Comparison of ENCODE assay signal across 20 cellular contexts in the genomic region with DNA sequence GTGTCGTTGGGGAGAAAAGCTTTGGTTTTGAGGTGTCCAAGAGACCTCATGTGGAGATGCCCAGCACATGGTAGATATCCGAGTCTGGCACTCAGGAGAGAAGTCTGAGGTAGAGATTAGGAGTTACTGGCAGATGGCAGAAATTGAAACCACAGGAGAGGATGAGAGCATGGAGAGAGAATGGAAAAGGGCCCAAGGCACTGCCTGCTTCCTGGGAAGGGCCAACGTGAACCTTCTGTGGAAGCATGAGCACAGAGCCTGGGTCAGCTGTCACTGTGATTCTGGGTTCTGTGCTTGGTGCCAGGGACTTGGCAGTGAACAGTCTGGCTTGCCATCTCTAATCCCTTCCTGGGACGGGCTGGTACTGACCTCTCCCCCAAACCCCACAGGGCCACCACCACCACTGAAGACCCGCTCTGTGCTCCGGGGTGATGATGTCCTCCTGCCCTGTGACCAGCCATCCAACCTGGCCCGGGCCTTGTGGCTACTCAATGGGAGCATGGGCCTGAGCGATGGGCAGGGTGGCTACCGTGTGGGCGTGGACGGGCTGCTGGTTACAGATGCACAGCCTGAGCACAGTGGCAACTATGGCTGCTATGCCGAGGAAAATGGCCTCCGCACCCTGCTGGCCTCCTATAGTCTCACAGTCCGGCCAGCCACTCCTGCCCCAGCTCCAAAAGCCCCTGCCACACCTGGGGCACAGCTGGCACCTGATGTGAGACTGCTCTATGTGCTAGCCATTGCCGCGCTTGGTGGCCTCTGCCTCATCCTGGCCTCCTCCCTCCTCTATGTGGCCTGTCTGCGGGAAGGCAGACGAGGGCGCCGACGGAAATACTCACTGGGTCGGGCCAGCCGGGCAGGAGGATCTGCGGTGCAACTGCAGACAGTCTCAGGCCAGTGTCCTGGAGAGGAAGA. TPM values are rescaled to one million over a fixed set of nuclear protein-coding genes. Genes with fewer than 3 reads are reported as not detected.
A peak's percentile ranks its signal among the peaks of the same experiment; 100 is the strongest.
DNase-seq lines count a peak whose midpoint lies in the region; ATAC-seq and TF ChIP-seq lines count a peak whose summit lies in the region.
"Had no signal": no experiment of that assay in that cellular context is flagged by ENCODE, and none has a peak within 500 bp of the region (broad histone marks: within the 10 kb centered on the region; RNA-seq: fewer than 3 reads in every experiment).

No MANE protein-coding gene starts in this region.

- no peak for ATAC-seq in HG03280 (IDR thresholded peaks at IDR 0.05; ENCODE audit: unreplicated experiment)
- ATAC-seq: left lung had no signal

- TF ChIP-seq EP300 in suprapubic skin (IDR thresholded peaks at IDR 0.05), result no peak

- H3K4me3 Mint-ChIP-seq in activated T-cell treated with anti-CD3 and anti-CD28 coated beads, Interleukin-2, amount 50 U/mL, for 24 hours, result no peak overlapping the region
- H3K4me3 Mint-ChIP-seq in nephron progenitor cell, result no peak overlapping the region
- H3K4me3 Mint-ChIP-seq: activated naive CD4-positive, alpha-beta T cell treated with anti-CD3 and anti-CD28 coated beads, Interleukin-2, amount 10 ng/mL, durations not matched to agents 7 days and 5 days had no signal

- no peaks in the 10 kb centered on the region for H3K27me3 Mint-ChIP-seq in activated T-cell treated with anti-CD3 and anti-CD28 coated beads, Interleukin-2, amount 50 U/mL, for 24 hours
- H3K27me3 Mint-ChIP-seq in nephron progenitor cell (ENCODE audit: low read depth, poor library complexity), result no peaks in the 10 kb centered on the region
- H3K27me3 Mint-ChIP-seq: activated naive CD4-positive, alpha-beta T cell treated with anti-CD3 and anti-CD28 coated beads, Interleukin-2, amount 10 ng/mL, durations not matched to agents 7 days and 5 days had no signal

- 84% methylated on average over 11 of the region's 24 CpGs for WGBS in suprapubic skin

- H3K4me1 Mint-ChIP-seq in activated T-cell treated with anti-CD3 and anti-CD28 coated beads, Interleukin-2, amount 50 U/mL, for 24 hours (ENCODE audit: low read depth), result peaks cover 26% of the 10 kb centered on the region
- H3K4me1 Mint-ChIP-seq in nephron progenitor cell, result peaks cover 27% of the 10 kb centered on the region

- H3K4me1 ChIP-seq in suprapubic skin, result peaks cover 20% of the 10 kb centered on the region

- TF ChIP-seq CTCF in nephron progenitor cell (IDR thresholded peaks at IDR 0.05), result no peak
- no peak for TF ChIP-seq CTCF in suprapubic skin (IDR thresholded peaks at IDR 0.05)

- H3K9me3 Mint-ChIP-seq in activated T-cell treated with anti-CD3 and anti-CD28 coated beads, Interleukin-2, amount 50 U/mL, for 24 hours, result no peaks in the 10 kb centered on the region
- no peaks in the 10 kb centered on the region for H3K9me3 Mint-ChIP-seq in nephron progenitor cell
- H3K9me3 Mint-ChIP-seq: activated naive CD4-positive, alpha-beta T cell treated with anti-CD3 and anti-CD28 coated beads, Interleukin-2, amount 10 ng/mL, durations not matched to agents 7 days and 5 days had no signal

- no peak overlapping the region for H3K4me3 ChIP-seq in suprapubic skin
- H3K4me3 ChIP-seq: BLaER1 treated with 17β-estradiol and CSF1 and Interleukin-3, amounts not matched to agents 10 nM and 100 nM; left lung; right atrium auricular region had no signal

- peaks cover 72% of the 10 kb centered on the region for H3K36me3 Mint-ChIP-seq in activated T-cell treated with anti-CD3 and anti-CD28 coated beads, Interleukin-2, amount 50 U/mL, for 24 hours (ENCODE audit: low read depth)
- H3K36me3 Mint-ChIP-seq in nephron progenitor cell (ENCODE audit: low read depth), result peaks cover 27% of the 10 kb centered on the region

- H3K27ac ChIP-seq in suprapubic skin, result no peak overlapping the region
- H3K27ac ChIP-seq: BLaER1 treated with 17β-estradiol and CSF1 and Interleukin-3, amounts not matched to agents 10 nM and 100 nM; left lung; right atrium auricular region had no signal

- no peaks in the 10 kb centered on the region for H3K9me3 ChIP-seq in suprapubic skin
- H3K9me3 ChIP-seq: BLaER1 treated with 17β-estradiol and CSF1 and Interleukin-3, amounts not matched to agents 10 nM and 100 nM; left lung; right atrium auricular region had no signal

- H3K27me3 ChIP-seq in suprapubic skin, result no peaks in the 10 kb centered on the region
- H3K27me3 ChIP-seq: BLaER1 treated with 17β-estradiol and CSF1 and Interleukin-3, amounts not matched to agents 10 nM and 100 nM; left lung; right atrium auricular region had no signal

- H3K36me3 ChIP-seq in suprapubic skin, result peaks cover 39% of the 10 kb centered on the region

- no peak overlapping the region for H3K27ac Mint-ChIP-seq in activated T-cell treated with anti-CD3 and anti-CD28 coated beads, Interleukin-2, amount 50 U/mL, for 24 hours
- H3K27ac Mint-ChIP-seq in nephron progenitor cell, result peak overlapping the region; percentile 11

- TF ChIP-seq POLR2A in suprapubic skin (IDR thresholded peaks at IDR 0.05), result no peak

- peak; percentile 24 for DNase-seq in activated T-cell treated with anti-CD3 and anti-CD28 coated beads, Interleukin-2, amount 50 U/mL, for 24 hours
- DNase-seq in activated T-cell treated with anti-CD3 and anti-CD28 coated beads for 4 hours, result no peak
- peak; percentile 86 for DNase-seq in cerebellum (ENCODE audit: low spot score)
- no peak for DNase-seq in nephron progenitor cell
- DNase-seq in suprapubic skin (ENCODE audit: low spot score in 2 of 2), result peak; percentile 56 to 69
- DNase-seq in SIG-M5 (lab: John Stamatoyannopoulos, UW), result no peak
- no peak for DNase-seq in SW480 (ENCODE audit: low spot score)
- DNase-seq: activated CD4-positive, alpha-beta T cell treated with anti-CD3 and anti-CD28 coated beads for 48 hours; anterior cingulate cortex; GDM1; left lung; NCI-H146; NCI-H748 treated with DMSO at 0.1 percent for 48 hours; OCI-M1; SHP77; T-helper 1 cell had no signal

RNA-seq across cellular contexts. Expression of gene MRPL43, which starts 4.1 kb away (rescaled TPM):
- total RNA-seq in cerebellum (38.1 TPM), suprapubic skin (10 to 100 TPM; 54.2 to 89.1 (median 62.7) TPM)

RNA-seq across cellular contexts. Expression of gene TWNK, which starts 4.2 kb away (rescaled TPM):
- total RNA-seq in cerebellum, result 5.6 TPM
- total RNA-seq in suprapubic skin, result 1 to 10 TPM; 7.6 to 9.0 (median 8.1) TPM

RNA-seq across cellular contexts. Expression of gene SEMA4G, which starts 13.9 kb away (rescaled TPM):
- total RNA-seq in cerebellum (11.0 TPM), suprapubic skin (10 to 100 TPM; 19.2 to 36.3 (median 30.1) TPM)

RNA-seq across cellular contexts. Expression of gene LZTS2, which starts 16.4 kb away (rescaled TPM):
- total RNA-seq in cerebellum (23.9 TPM), suprapubic skin (10 to 100 TPM; 51.9 to 88.8 (median 61.2) TPM)

RNA-seq across cellular contexts. Expression of gene PDZD7, which starts 47.8 kb away (rescaled TPM):
- total RNA-seq in cerebellum (5.9 TPM), suprapubic skin (1 to 10 TPM; 1.2 to 6.0 (median 1.8) TPM)

Comparison
In these comparisons a context has a peak if more than half of its experiments do, and no peak if none do; other contexts are left out.
1. DNase-seq: peak in activated T-cell treated with anti-CD3 and anti-CD28 coated beads, Interleukin-2, amount 50 U/mL, for 24 hours (single experiment), cerebellum (single experiment) and suprapubic skin (2 of 2); none in activated T-cell treated with anti-CD3 and anti-CD28 coated beads for 4 hours (single experiment), nephron progenitor cell (single experiment), SIG-M5 (single experiment) and SW480 (single experiment).